29 cellular contexts compared by ENCODE assay signal in genomic region chr11:377174-377865, GRCh38. TPM values are rescaled to one million over a fixed set of nuclear protein-coding genes. Genes with fewer than 3 reads are reported as not detected.
"Had no signal": no experiment of that assay in that cellular context is flagged by ENCODE, and none has a peak within 500 bp of the region (broad histone marks: within the 10 kb centered on the region; RNA-seq: fewer than 3 reads in every experiment).

No MANE protein-coding gene starts in this region.

- H3K9me3 Mint-ChIP-seq: activated B cell treated with CpG ODN at 0.5 μM for 24 hours had no signal

- H3K4me3 Mint-ChIP-seq: activated B cell treated with CpG ODN at 0.5 μM for 24 hours; activated CD4-positive, alpha-beta memory T cell treated with anti-CD3 and anti-CD28 coated beads, Interleukin-2, amount 10 ng/mL, durations not matched to agents 7 days and 5 days; activated CD4-positive, alpha-beta T cell treated with anti-CD3 and anti-CD28 coated beads, Interleukin-2, amount 10 ng/mL, durations not matched to agents 24 days and 14 days; activated naive CD8-positive, alpha-beta T cell treated with anti-CD3 and anti-CD28 coated beads, Interleukin-2, amount 10 ng/mL, durations not matched to agents 7 days and 5 days had no signal

- H3K36me3 ChIP-seq: adrenal gland had no signal

- H3K27me3 ChIP-seq: adrenal gland had no signal

- H3K4me1 Mint-ChIP-seq: activated B cell treated with CpG ODN at 0.5 μM for 24 hours had no signal

- FAIRE-seq: TTC549 had no signal

- H3K9me3 ChIP-seq: adrenal gland had no signal

- H3K36me3 Mint-ChIP-seq: activated naive CD8-positive, alpha-beta T cell treated with anti-CD3 and anti-CD28 coated beads, Interleukin-2, amount 10 ng/mL, durations not matched to agents 7 days and 5 days had no signal

- H3K4me1 ChIP-seq: adrenal gland had no signal

- H3K27ac Mint-ChIP-seq: activated B cell treated with CpG ODN at 0.5 μM for 24 hours; activated CD4-positive, alpha-beta memory T cell treated with anti-CD3 and anti-CD28 coated beads, Interleukin-2, amount 10 ng/mL, durations not matched to agents 7 days and 5 days; activated CD4-positive, alpha-beta T cell treated with anti-CD3 and anti-CD28 coated beads, Interleukin-2, amount 10 ng/mL, durations not matched to agents 24 days and 14 days; activated naive CD8-positive, alpha-beta T cell treated with anti-CD3 and anti-CD28 coated beads, Interleukin-2, amount 10 ng/mL, durations not matched to agents 7 days and 5 days had no signal

- DNase-seq: activated B cell treated with CpG ODN at 0.5 μM for 24 hours; activated CD4-positive, alpha-beta memory T cell treated with anti-CD3 and anti-CD28 coated beads, Interleukin-2, amount 10 ng/mL, durations not matched to agents 7 days and 5 days; activated CD4-positive, alpha-beta T cell treated with anti-CD3 and anti-CD28 coated beads for 1 hour; activated CD4-positive, alpha-beta T cell treated with anti-CD3 and anti-CD28 coated beads, Interleukin-2, amount 10 ng/mL, durations not matched to agents 24 days and 14 days; activated effector memory CD4-positive, alpha-beta T cell treated with Interleukin-2 at 50 U/mL for 16 hours; activated naive CD4-positive, alpha-beta T cell; activated naive CD8-positive, alpha-beta T cell treated with anti-CD3 and anti-CD28 coated beads, Interleukin-2, amount 10 ng/mL, durations not matched to agents 7 days and 5 days; activated T-cell treated with anti-CD3 and anti-CD28 coated beads for 4 hours; activated T-cell treated with anti-CD3 and anti-CD28 coated beads, Interleukin-2, amount 50 U/mL, for 48 hours; adrenal gland; anterior cingulate cortex; caudate nucleus; Karpas-422; MM.1S; NCI-H1105; NCI-H1436; NCI-H1694 treated with DMSO at 0.1 percent for 48 hours; NCI-H2029 treated with DMSO at 0.1 percent for 48 hours; NCI-H345; NCI-H510A; NCI-H526 treated with DMSO at 0.1 percent for 48 hours; NK-92 treated with Interleukin-12 subunit alpha and Interleukin-12 subunit beta, amount 100 ng/mL, for 24 hours; OCI-M1; RPMI8226; SHP77 treated with DMSO at 0.1 percent for 48 hours; T-helper 2 cell; T1000 had no signal

- H3K4me3 ChIP-seq: adrenal gland had no signal

- H3K27ac ChIP-seq: adrenal gland had no signal

RNA-seq across cellular contexts. Expression of gene B4GALNT4, which starts 8.0 kb away (rescaled TPM):
- total RNA-seq: activated B cell treated with CpG ODN at 0.5 μM for 24 hours had no signal

RNA-seq across cellular contexts. Expression of gene PKP3, which starts 16.7 kb away (rescaled TPM):
- total RNA-seq: activated CD4-positive, alpha-beta memory T cell treated with anti-CD3 and anti-CD28 coated beads, Interleukin-2, amount 10 ng/mL, durations not matched to agents 7 days and 5 days; activated CD4-positive, alpha-beta T cell treated with anti-CD3 and anti-CD28 coated beads, Interleukin-2, amount 10 ng/mL, durations not matched to agents 24 days and 14 days; SK-MEL-5 had no signal
